21 cellular contexts compared by ENCODE assay signal in the genomic region with DNA sequence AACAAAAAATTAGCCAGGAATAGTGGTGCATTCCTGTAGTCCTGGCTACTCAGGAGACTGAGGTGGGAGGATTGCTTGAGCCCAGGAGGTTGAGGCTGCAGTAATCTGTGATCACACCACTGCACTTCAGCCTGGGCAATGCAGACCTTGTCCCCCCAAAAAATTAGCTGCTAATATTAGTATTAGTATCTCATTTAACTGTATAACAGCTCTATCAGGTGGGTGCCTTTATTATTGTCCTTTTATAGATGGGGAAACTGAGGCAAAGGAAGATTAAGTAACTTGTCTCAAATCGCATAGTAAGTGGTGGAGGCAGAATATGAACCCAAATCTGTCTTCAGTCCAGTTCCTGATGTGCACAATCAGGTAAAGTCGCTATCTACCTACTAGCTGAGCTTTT.
"Had no signal": no experiment of that assay in that cellular context is flagged by ENCODE, and none has a peak within 500 bp of the region (broad histone marks: within the 10 kb centered on the region; RNA-seq: fewer than 3 reads in every experiment).

No MANE protein-coding gene starts in this region.

- H3K4me1 ChIP-seq: colonic mucosa, esophagus muscularis mucosa, gastrocnemius medialis, gastroesophageal sphincter, heart left ventricle, heart right ventricle had no signal

- H3K4me3 ChIP-seq: colonic mucosa, coronary artery, dorsolateral prefrontal cortex, esophagus muscularis mucosa, esophagus squamous epithelium, gastrocnemius medialis, gastroesophageal sphincter, heart left ventricle, heart right ventricle had no signal

- H3K36me3 ChIP-seq: colonic mucosa, esophagus muscularis mucosa, esophagus squamous epithelium, gastrocnemius medialis, gastroesophageal sphincter, heart left ventricle, heart right ventricle had no signal

- ATAC-seq: effector memory CD8-positive, alpha-beta T cell; esophagus mucosa; gastrocnemius medialis; gastroesophageal sphincter; heart left ventricle; heart right ventricle had no signal

- H3K27ac ChIP-seq: colonic mucosa, coronary artery, dorsolateral prefrontal cortex, esophagus muscularis mucosa, esophagus squamous epithelium, gastrocnemius medialis, gastroesophageal sphincter, heart left ventricle, heart right ventricle had no signal

- H3K27me3 ChIP-seq: colonic mucosa had no signal

- H3K9me3 ChIP-seq: colonic mucosa, esophagus muscularis mucosa, esophagus squamous epithelium, gastrocnemius medialis, gastroesophageal sphincter, heart left ventricle, heart right ventricle had no signal

- DNase-seq: colonic mucosa; cortex of kidney; dermis blood vessel endothelial cell; dorsolateral prefrontal cortex; effector CD4-positive, alpha-beta T cell; effector CD8-positive, alpha-beta T cell; effector memory CD4-positive, alpha-beta T cell; effector memory CD8-positive, alpha-beta T cell; endodermal cell; erythroblast; esophagus squamous epithelium; foreskin fibroblast; foreskin melanocyte; gastrocnemius medialis; glutamatergic neuron; heart left ventricle; heart right ventricle had no signal
